ENCODE assay signal across 1 cellular context in genomic region chr16:57782607-57783055, GRCh38. TPM values are rescaled to one million over a fixed set of nuclear protein-coding genes. Genes with fewer than 3 reads are reported as not detected.
"Had no signal": no experiment of that assay in that cellular context is flagged by ENCODE, and none has a peak within 500 bp of the region (broad histone marks: within the 10 kb centered on the region; RNA-seq: fewer than 3 reads in every experiment).

No MANE protein-coding gene starts in this region.

RNA-seq across cellular contexts. Expression of gene KIFC3, which starts 19.7 kb away (rescaled TPM):
- total RNA-seq: activated CD4-positive, alpha-beta T cell treated with anti-CD3 and anti-CD28 coated beads, Interleukin-2, amount 10 ng/mL, durations not matched to agents 7 days and 5 days had no signal
